Comparison of ENCODE assay signal across 8 cellular contexts in the genomic region with DNA sequence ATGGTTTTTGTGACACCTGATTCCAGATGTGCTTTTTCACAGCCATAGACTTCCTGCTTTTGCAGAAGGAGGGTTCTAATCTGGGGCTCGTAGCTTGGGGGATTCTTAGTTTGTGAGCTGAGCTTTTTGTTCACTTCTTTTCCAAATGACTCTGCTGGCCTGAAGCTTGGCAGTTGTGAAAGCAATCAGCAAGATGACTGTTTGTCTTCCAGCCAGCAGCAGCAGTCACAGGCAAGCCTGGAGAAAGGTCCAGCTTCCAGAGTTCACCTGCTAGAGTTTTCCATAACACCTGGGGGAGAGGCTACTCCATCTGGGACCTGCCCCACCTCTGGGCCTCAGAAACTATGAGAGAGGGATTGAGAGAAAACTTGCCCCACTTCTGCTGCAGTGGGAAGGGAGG. TPM values are rescaled to one million over a fixed set of nuclear protein-coding genes. Genes with fewer than 3 reads are reported as not detected.
DNase-seq lines count a peak whose midpoint lies in the region; ATAC-seq and TF ChIP-seq lines count a peak whose summit lies in the region.
"Had no signal": no experiment of that assay in that cellular context is flagged by ENCODE, and none has a peak within 500 bp of the region (broad histone marks: within the 10 kb centered on the region; RNA-seq: fewer than 3 reads in every experiment).

No MANE protein-coding gene starts in this region.

- in situ Hi-C loops in gastrocnemius medialis (cut with MboI; ENCODE audit: low sequenced_read_pairs in 4 of 4): loop anchor here (5.0 to 25.0 kb wide), 3 partner anchors 104 to 319 kb away; a partner anchor contains a TSS

- H3K27ac ChIP-seq in GM23338 (ENCODE audit: low read depth) (peak overlapping the region; percentile 80), hepatocyte (peak overlapping the region; percentile 61), gastrocnemius medialis (peak overlapping the region in 3 of 4 donors; percentile 11 to 47 (median 29))

- peaks cover 17% of the 10 kb centered on the region; the same call in 2 of the 3 replicates for H3K36me3 Mint-ChIP-seq in GM23338 (ENCODE audit: low read depth)
- peaks cover 23% of the 10 kb centered on the region for H3K36me3 Mint-ChIP-seq in activated CD8-positive, alpha-beta T cell treated with anti-CD3 and anti-CD28 coated beads for 36 hours (ENCODE audit: low read depth)

- no peak for TF ChIP-seq POLR2A in gastrocnemius medialis (IDR thresholded peaks at IDR 0.05)

- H3K79me2 ChIP-seq in GM23338 (replicated peaks; ENCODE audit: insufficient read depth) (peaks cover 88% of the 10 kb centered on the region), hepatocyte (peaks cover 87% of the 10 kb centered on the region)

- peaks cover under 1% of the 10 kb centered on the region; the same call in 1 of the 2 replicates for H3F3A ChIP-seq in GM23338 (replicated peaks; ENCODE audit: low read depth)

- peaks cover 63% of the 10 kb centered on the region for H4K20me1 ChIP-seq in GM23338 (replicated peaks; ENCODE audit: insufficient read depth)
- peaks cover 77% of the 10 kb centered on the region for H4K20me1 ChIP-seq in hepatocyte (ENCODE audit: insufficient read depth, poor library complexity, severe bottlenecking)

- peaks cover 11% of the 10 kb centered on the region for H3K27me3 Mint-ChIP-seq in GM23338 (ENCODE audit: insufficient read depth, low read depth, poor library complexity)
- no peaks in the 10 kb centered on the region for H3K27me3 Mint-ChIP-seq in activated CD8-positive, alpha-beta T cell treated with anti-CD3 and anti-CD28 coated beads for 36 hours

- peak overlapping the region; percentile 93 for H3K4me3 ChIP-seq in GM23338
- no peak overlapping the region for H3K4me3 ChIP-seq in hepatocyte
- no peak overlapping the region for H3K4me3 ChIP-seq in gastrocnemius medialis

- H3K4me3 Mint-ChIP-seq in GM23338: peak overlapping the region; percentile 39
- H3K4me3 Mint-ChIP-seq in activated CD8-positive, alpha-beta T cell treated with anti-CD3 and anti-CD28 coated beads for 36 hours: no peak overlapping the region

- no peak for TF ChIP-seq CTCF in GM23338 (conservative IDR thresholded peaks at IDR 0.05; ENCODE audit: low read depth in 2 of 2)
- no peak for TF ChIP-seq CTCF in activated CD8-positive, alpha-beta T cell treated with anti-CD3 and anti-CD28 coated beads for 36 hours (IDR thresholded peaks at IDR 0.05)
- no peak for TF ChIP-seq CTCF in hepatocyte (IDR thresholded peaks at IDR 0.05; ENCODE audit: poor library complexity)
- TF ChIP-seq CTCF in gastrocnemius medialis (IDR thresholded peaks at IDR 0.05 in 4 of 5, conservative IDR thresholded peaks at IDR 0.05 in 1 of 5): no peak

- H3K27me3 ChIP-seq in GM23338 (ENCODE audit: insufficient read depth) (no peaks in the 10 kb centered on the region), hepatocyte (no peaks in the 10 kb centered on the region), gastrocnemius medialis (no peaks in the 10 kb centered on the region)

- H3K4me2 ChIP-seq in GM23338 (peak overlapping the region; percentile 97), hepatocyte (peak overlapping the region; percentile 95)

- POLR2A ChIA-PET in activated CD8-positive, alpha-beta T cell treated with anti-CD3 and anti-CD28 coated beads for 36 hours (lab: Charles Lee): interaction anchor here (1.1 kb wide), 1 partner anchor 20 kb away, joined by 3 read pairs; no protein-coding TSS in a partner anchor

- intact Hi-C loops in activated CD8-positive, alpha-beta T cell treated with anti-CD3 and anti-CD28 coated beads for 36 hours (cut with micrococcal nuclease): loop anchor here (10.0 kb wide), 1 partner anchor 52 kb away; no protein-coding TSS in a partner anchor
- intact Hi-C loops in gastrocnemius medialis (cut with DNase I; ENCODE audit: low total_unique reads): no loop called here

- no peaks in the 10 kb centered on the region for H3K9me3 Mint-ChIP-seq in GM23338
- H3K9me3 Mint-ChIP-seq in activated CD8-positive, alpha-beta T cell treated with anti-CD3 and anti-CD28 coated beads for 36 hours: no peaks in the 10 kb centered on the region

- H3K9me3 ChIP-seq in hepatocyte (ENCODE audit: low read depth) (no peaks in the 10 kb centered on the region), gastrocnemius medialis (no peaks in the 10 kb centered on the region)

- 35% methylated on average over 1 of the region's 1 CpG for WGBS in hepatocyte (ENCODE audit: low lambda C conversion rate, missing lambda C conversion rate)

- ATAC-seq in GM23338 (no peak), gastrocnemius medialis (no peak), HG03520 (IDR thresholded peaks at IDR 0.05; ENCODE audit: unreplicated experiment) (no peak), GM18907 (IDR thresholded peaks at IDR 0.05; ENCODE audit: unreplicated experiment) (no peak)
- ATAC-seq in activated CD8-positive, alpha-beta T cell treated with anti-CD3 and anti-CD28 coated beads for 36 hours: no peak

- H3K27ac Mint-ChIP-seq in GM23338: peak overlapping the region; percentile 86
- H3K27ac Mint-ChIP-seq in activated CD8-positive, alpha-beta T cell treated with anti-CD3 and anti-CD28 coated beads for 36 hours: peak overlapping the region; percentile 16

- CTCF ChIA-PET in activated CD8-positive, alpha-beta T cell treated with anti-CD3 and anti-CD28 coated beads for 36 hours (lab: Charles Lee): interaction anchor here (1.0 to 1.8 kb wide), 5 partner anchors 20 to 78 kb away, joined by 3 to 4 read pairs (median 3); no protein-coding TSS in a partner anchor

- H3K36me3 ChIP-seq in GM23338 (ENCODE audit: insufficient read depth) (no peaks in the 10 kb centered on the region), hepatocyte (replicated peaks; ENCODE audit: insufficient read depth, low read depth) (no peaks in the 10 kb centered on the region), gastrocnemius medialis (no peaks in the 10 kb centered on the region)

- H3K4me1 ChIP-seq in GM23338 (ENCODE audit: insufficient read depth) (peaks cover 65% of the 10 kb centered on the region), hepatocyte (ENCODE audit: insufficient read depth) (peaks cover 43% of the 10 kb centered on the region), gastrocnemius medialis (peaks cover 27 to 49% of the 10 kb centered on the region in 2 donors)

- H3K9me2 ChIP-seq in GM23338 (ENCODE audit: insufficient read depth) (no peaks in the 10 kb centered on the region), hepatocyte (replicated peaks; ENCODE audit: insufficient read depth) (no peaks in the 10 kb centered on the region)

- peaks cover 73% of the 10 kb centered on the region for H3K4me1 Mint-ChIP-seq in GM23338
- peaks cover 70% of the 10 kb centered on the region for H3K4me1 Mint-ChIP-seq in activated CD8-positive, alpha-beta T cell treated with anti-CD3 and anti-CD28 coated beads for 36 hours (ENCODE audit: low read depth)

- H2AFZ ChIP-seq in GM23338 (no peak overlapping the region), hepatocyte (no peak overlapping the region)

- DNase-seq in GM23338 (ENCODE audit: low spot score) (no peak), hepatocyte (ENCODE audit: low spot score) (peak; percentile 46), gastrocnemius medialis (no peak)
- no peak for DNase-seq in activated CD8-positive, alpha-beta T cell treated with anti-CD3 and anti-CD28 coated beads for 36 hours
- no peak for DNase-seq in stimulated activated CD4-positive, alpha-beta T cell treated with anti-CD3 and anti-CD28 coated beads, Interleukin-12 subunit alpha, Interleukin-12 subunit beta, amount 100 ng/mL, for 4 hours
- DNase-seq: Karpas-422 had no signal

TF ChIP-seq in GM23338, 12 proteins besides CTCF, POLR2A, EP300 and RAD21 (continues in another document):
- TF ChIP-seq, protein P1, sequence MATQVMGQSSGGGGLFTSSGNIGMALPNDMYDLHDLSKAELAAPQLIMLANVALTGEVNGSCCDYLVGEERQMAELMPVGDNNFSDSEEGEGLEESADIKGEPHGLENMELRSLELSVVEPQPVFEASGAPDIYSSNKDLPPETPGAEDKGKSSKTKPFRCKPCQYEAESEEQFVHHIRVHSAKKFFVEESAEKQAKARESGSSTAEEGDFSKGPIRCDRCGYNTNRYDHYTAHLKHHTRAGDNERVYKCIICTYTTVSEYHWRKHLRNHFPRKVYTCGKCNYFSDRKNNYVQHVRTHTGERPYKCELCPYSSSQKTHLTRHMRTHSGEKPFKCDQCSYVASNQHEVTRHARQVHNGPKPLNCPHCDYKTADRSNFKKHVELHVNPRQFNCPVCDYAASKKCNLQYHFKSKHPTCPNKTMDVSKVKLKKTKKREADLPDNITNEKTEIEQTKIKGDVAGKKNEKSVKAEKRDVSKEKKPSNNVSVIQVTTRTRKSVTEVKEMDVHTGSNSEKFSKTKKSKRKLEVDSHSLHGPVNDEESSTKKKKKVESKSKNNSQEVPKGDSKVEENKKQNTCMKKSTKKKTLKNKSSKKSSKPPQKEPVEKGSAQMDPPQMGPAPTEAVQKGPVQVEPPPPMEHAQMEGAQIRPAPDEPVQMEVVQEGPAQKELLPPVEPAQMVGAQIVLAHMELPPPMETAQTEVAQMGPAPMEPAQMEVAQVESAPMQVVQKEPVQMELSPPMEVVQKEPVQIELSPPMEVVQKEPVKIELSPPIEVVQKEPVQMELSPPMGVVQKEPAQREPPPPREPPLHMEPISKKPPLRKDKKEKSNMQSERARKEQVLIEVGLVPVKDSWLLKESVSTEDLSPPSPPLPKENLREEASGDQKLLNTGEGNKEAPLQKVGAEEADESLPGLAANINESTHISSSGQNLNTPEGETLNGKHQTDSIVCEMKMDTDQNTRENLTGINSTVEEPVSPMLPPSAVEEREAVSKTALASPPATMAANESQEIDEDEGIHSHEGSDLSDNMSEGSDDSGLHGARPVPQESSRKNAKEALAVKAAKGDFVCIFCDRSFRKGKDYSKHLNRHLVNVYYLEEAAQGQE (IDR thresholded peaks at IDR 0.05; ENCODE audit: unreplicated experiment): no peak

RNA-seq across cellular contexts. Expression of a gene that starts 4.1 kb away (rescaled TPM):
- 42.6 and 45.9 TPM in 2 replicates for total RNA-seq in GM23338 (2014; rRNA removed; shearing (Covaris generic))
- 15.8 and 18.7 TPM in 2 replicates for polyA plus RNA-seq in GM23338 (2016; fragmentation: Nextera tagmentation; extraction: Ambion mirVana)
- 10 to 100 TPM; 23.3 to 24.5 TPM for total RNA-seq in activated CD8-positive, alpha-beta T cell treated with anti-CD3 and anti-CD28 coated beads for 36 hours
- total RNA-seq in hepatocyte: 22.4 and 24.1 TPM in 2 replicates
- 40.8 and 48.2 TPM in 2 replicates for polyA plus RNA-seq in hepatocyte
- total RNA-seq in gastrocnemius medialis: 10 to 100 TPM; 17.8 to 37.2 (median 30.3) TPM

RNA-seq across cellular contexts. Expression of a gene that starts 29.8 kb away (rescaled TPM):
- total RNA-seq in GM23338 (2014; rRNA removed; shearing (Covaris generic)): 65.5 and 84.7 TPM in 2 replicates
- polyA plus RNA-seq in GM23338 (2016; fragmentation: Nextera tagmentation; extraction: Ambion mirVana) (9.4 and 12.9 TPM in 2 replicates), hepatocyte (5.4 and 9.9 TPM in 2 replicates)
- total RNA-seq in activated CD8-positive, alpha-beta T cell treated with anti-CD3 and anti-CD28 coated beads for 36 hours: 10 to 100 TPM; 28.4 to 29.0 TPM
- total RNA-seq in hepatocyte (24.0 and 25.2 TPM in 2 replicates), gastrocnemius medialis (1 to 10 TPM; 2.7 to 6.3 (median 3.5) TPM)

Comparison
In these comparisons a context has a peak if more than half of its experiments do, and no peak if none do; other contexts are left out.
1. H3K27ac ChIP-seq: peak in every context shown above with its lines; median percentile 80 in GM23338; 61 in hepatocyte; 29 in gastrocnemius medialis.